Comparison of ENCODE assay signal across 9 cellular contexts in the genomic region with DNA sequence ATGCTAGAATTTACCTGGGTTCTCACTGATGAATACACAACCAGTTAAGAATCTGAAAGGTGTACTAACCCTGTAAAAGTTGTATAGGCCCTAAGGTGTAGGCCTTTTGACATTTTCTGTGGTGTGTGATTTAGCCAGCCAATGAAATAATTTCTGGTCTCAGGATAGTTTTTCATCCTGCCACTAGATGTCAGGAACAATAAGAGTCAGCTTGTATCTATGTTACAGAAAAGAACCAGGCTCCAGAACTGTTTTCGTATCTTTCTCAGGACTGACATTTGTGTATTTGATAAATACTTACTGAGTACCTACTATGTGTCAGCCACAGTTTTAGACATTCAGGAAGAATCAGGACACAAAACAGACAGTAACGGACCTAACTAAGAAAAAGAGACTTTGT.
DNase-seq lines count a peak whose midpoint lies in the region; ATAC-seq and TF ChIP-seq lines count a peak whose summit lies in the region.
"Had no signal": no experiment of that assay in that cellular context is flagged by ENCODE, and none has a peak within 500 bp of the region (broad histone marks: within the 10 kb centered on the region; RNA-seq: fewer than 3 reads in every experiment).

No MANE protein-coding gene starts in this region.

- intact Hi-C loops in stomach (cut with DNase I; ENCODE audit: low total_unique reads), result no loop called here

- peak; percentile 63 for ATAC-seq in HG02623 (IDR thresholded peaks at IDR 0.05; ENCODE audit: unreplicated experiment)
- ATAC-seq in stimulated activated effector memory CD8-positive, alpha-beta T cell treated with anti-CD3 and anti-CD28 coated beads, Interleukin-12 subunit alpha, Interleukin-12 subunit beta, amount 100 ng/mL, for 72 hours, result no peak

- H4K20me1 ChIP-seq in OCI-LY3 (ENCODE audit: insufficient read depth, low read length), result no peaks in the 10 kb centered on the region

- H3K36me3 ChIP-seq in OCI-LY3 (replicated peaks; ENCODE audit: low read depth, low read length) (no peaks in the 10 kb centered on the region), stomach (no peaks in the 10 kb centered on the region)

- TF ChIP-seq POLR2A in stomach (IDR thresholded peaks at IDR 0.05), result no peak

- H3K27ac Mint-ChIP-seq in stimulated activated effector memory CD8-positive, alpha-beta T cell treated with anti-CD3 and anti-CD28 coated beads, Interleukin-12 subunit alpha, Interleukin-12 subunit beta, amount 100 ng/mL, for 72 hours, result no peak overlapping the region

- H3K9me3 Mint-ChIP-seq in stimulated activated effector memory CD8-positive, alpha-beta T cell treated with anti-CD3 and anti-CD28 coated beads, Interleukin-12 subunit alpha, Interleukin-12 subunit beta, amount 100 ng/mL, for 72 hours, result peaks cover 6% of the 10 kb centered on the region

- WGBS in stomach, 5 donors, result 44 to 61% (median 54%) methylated on average over 2 of the region's 2 CpGs

- H3K4me3 ChIP-seq in OCI-LY3 (ENCODE audit: low read length), result no peak overlapping the region
- H3K4me3 ChIP-seq in fibroblast of the aortic adventitia (ENCODE audit: low read depth, low read length), result no peak overlapping the region
- no peak overlapping the region for H3K4me3 ChIP-seq in stomach

- TF ChIP-seq CTCF in GM12872 (IDR thresholded peaks at IDR 0.05; ENCODE audit: insufficient read depth, low read depth, low read length) (peak; percentile 33; the same call in 1 of the 3 replicates), OCI-LY3 (IDR thresholded peaks at IDR 0.05; ENCODE audit: low read depth, low read length) (peak; percentile 76), fibroblast of the aortic adventitia (IDR thresholded peaks at IDR 0.05; ENCODE audit: insufficient read depth, low read length) (peak; percentile 64), stomach (IDR thresholded peaks at IDR 0.05) (peak in 1 of 7 experiments; percentile 18)

- DNase-seq in fibroblast of the aortic adventitia (ENCODE audit: low read depth) (peak; percentile 66), superior temporal gyrus (ENCODE audit: extremely low spot score) (peak; percentile 75), stomach (no peak)
- DNase-seq in stimulated activated effector memory CD8-positive, alpha-beta T cell treated with anti-CD3 and anti-CD28 coated beads, Interleukin-12 subunit alpha, Interleukin-12 subunit beta, amount 100 ng/mL, for 72 hours (ENCODE audit: low spot score in 2 of 2), result no peak
- DNase-seq in activated CD4-positive, alpha-beta T cell treated with anti-CD3 and anti-CD28 coated beads for 4 hours, result no peak
- DNase-seq: right cardiac atrium had no signal

- H3K4me1 ChIP-seq in OCI-LY3 (ENCODE audit: low read length) (no peaks in the 10 kb centered on the region), stomach (no peaks in the 10 kb centered on the region)

- no peaks in the 10 kb centered on the region for H3K36me3 Mint-ChIP-seq in stimulated activated effector memory CD8-positive, alpha-beta T cell treated with anti-CD3 and anti-CD28 coated beads, Interleukin-12 subunit alpha, Interleukin-12 subunit beta, amount 100 ng/mL, for 72 hours

- H3K4me1 Mint-ChIP-seq in stimulated activated effector memory CD8-positive, alpha-beta T cell treated with anti-CD3 and anti-CD28 coated beads, Interleukin-12 subunit alpha, Interleukin-12 subunit beta, amount 100 ng/mL, for 72 hours, result no peaks in the 10 kb centered on the region

- peak overlapping the region; percentile 77 for H2AFZ ChIP-seq in OCI-LY3 (ENCODE audit: low read depth, low read length)

- no peaks in the 10 kb centered on the region for H3K79me2 ChIP-seq in OCI-LY3 (ENCODE audit: low read length)

- H3K9ac ChIP-seq in OCI-LY3 (ENCODE audit: low read length), result no peak overlapping the region

- no peaks in the 10 kb centered on the region for H3K27me3 ChIP-seq in OCI-LY3 (ENCODE audit: low read depth, low read length)
- H3K27me3 ChIP-seq in stomach, result no peaks in the 10 kb centered on the region

- H3K9me3 ChIP-seq in OCI-LY3 (ENCODE audit: insufficient read depth, low read length), result no peaks in the 10 kb centered on the region
- H3K9me3 ChIP-seq in stomach, result no peaks in the 10 kb centered on the region

- H3K4me2 ChIP-seq in OCI-LY3 (ENCODE audit: low read length), result no peak overlapping the region

- no peak overlapping the region for H3K27ac ChIP-seq in OCI-LY3 (ENCODE audit: low read length)
- H3K27ac ChIP-seq in stomach, result no peak overlapping the region

- no peak for TF ChIP-seq EP300 in stomach (IDR thresholded peaks at IDR 0.05)

- H3K4me3 Mint-ChIP-seq in stimulated activated effector memory CD8-positive, alpha-beta T cell treated with anti-CD3 and anti-CD28 coated beads, Interleukin-12 subunit alpha, Interleukin-12 subunit beta, amount 100 ng/mL, for 72 hours, result no peak overlapping the region

Comparison
In these comparisons a context has a peak if more than half of its experiments do, and no peak if none do; other contexts are left out.
1. DNase-seq: peak in fibroblast of the aortic adventitia (single experiment) and superior temporal gyrus (single experiment); none in stomach (single experiment), stimulated activated effector memory CD8-positive, alpha-beta T cell treated with anti-CD3 and anti-CD28 coated beads, Interleukin-12 subunit alpha, Interleukin-12 subunit beta, amount 100 ng/mL, for 72 hours (0 of 2) and activated CD4-positive, alpha-beta T cell treated with anti-CD3 and anti-CD28 coated beads for 4 hours (0 of 2).